Comparison of ENCODE assay signal across 14 cellular contexts in the genomic region with DNA sequence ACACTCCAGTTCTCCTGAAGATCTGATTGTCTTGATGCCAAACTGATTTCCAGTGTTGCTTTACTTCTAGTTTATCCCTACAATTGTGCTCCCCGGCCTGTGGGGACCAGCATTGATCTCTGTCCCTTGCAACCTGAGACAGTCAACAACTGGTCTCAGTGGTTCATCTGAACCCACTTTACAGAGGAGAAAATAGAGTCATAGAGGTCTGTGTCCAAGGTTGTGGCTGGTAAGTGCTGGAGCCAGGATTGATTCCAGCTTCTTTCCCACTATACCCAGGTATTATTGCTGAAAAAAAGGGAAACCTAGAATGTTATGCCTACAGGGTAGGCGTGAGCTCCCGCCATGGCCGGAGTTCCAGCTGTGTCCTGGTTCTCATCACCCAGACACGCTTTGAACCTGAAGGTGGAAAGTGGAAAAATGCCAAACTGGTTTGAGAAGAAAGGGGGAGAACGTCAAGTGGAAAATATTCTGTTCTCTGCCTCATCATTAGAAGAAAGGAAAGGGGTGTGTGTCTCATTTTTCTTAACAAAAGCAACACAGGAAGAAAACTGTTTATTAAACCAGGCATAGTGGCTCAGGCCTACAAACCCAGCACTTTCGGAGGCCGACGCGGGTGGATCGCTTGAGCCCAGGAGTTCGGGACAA.
DNase-seq lines count a peak whose midpoint lies in the region; ATAC-seq and TF ChIP-seq lines count a peak whose summit lies in the region.
"Had no signal": no experiment of that assay in that cellular context is flagged by ENCODE, and none has a peak within 500 bp of the region (broad histone marks: within the 10 kb centered on the region; RNA-seq: fewer than 3 reads in every experiment).

No MANE protein-coding gene starts in this region.

- peak overlapping the region; percentile 50 for H3K27ac ChIP-seq in left ventricle myocardium inferior (replicated peaks)
- peak overlapping the region; percentile 49 for H3K27ac ChIP-seq in upper lobe of right lung

- H3K9me3 ChIP-seq in left ventricle myocardium inferior (replicated peaks) (no peaks in the 10 kb centered on the region), upper lobe of right lung (no peaks in the 10 kb centered on the region)

- ATAC-seq in activated naive CD8-positive, alpha-beta T cell treated with anti-CD3 and anti-CD28 coated beads, Interleukin-2, amount 50 U/mL, for 24 hours, result no peak
- ATAC-seq in upper lobe of right lung (no peak), esophagus mucosa (no peak), left colon (no peak)
- no peak for ATAC-seq in stimulated activated naive B cell treated with anti-CD40 and anti-IgM and Interleukin-4, amounts not matched to agents 10 μg/mL and 1 μg/mL and 100 μg/mL, for 72 hours (replicated peaks)

- H3K9me3 Mint-ChIP-seq in activated naive CD8-positive, alpha-beta T cell treated with anti-CD3 and anti-CD28 coated beads, Interleukin-2, amount 50 U/mL, for 24 hours, result no peaks in the 10 kb centered on the region
- H3K9me3 Mint-ChIP-seq in stimulated activated naive B cell treated with anti-CD40 and anti-IgM and Interleukin-4, amounts not matched to agents 10 μg/mL and 1 μg/mL and 100 μg/mL, for 72 hours, result no peaks in the 10 kb centered on the region

- intact Hi-C loops in left ventricle myocardium inferior (cut with micrococcal nuclease), result no loop called here
- intact Hi-C loops in cardiac septum (cut with DNase I), result no loop called here
- intact Hi-C loops in upper lobe of right lung (cut with DNase I), result no loop called here
- intact Hi-C loops in left colon (cut with DNase I, micrococcal nuclease), result no loop called here

- H3K4me1 Mint-ChIP-seq in activated naive CD8-positive, alpha-beta T cell treated with anti-CD3 and anti-CD28 coated beads, Interleukin-2, amount 50 U/mL, for 24 hours, result peaks cover 34% of the 10 kb centered on the region
- peaks cover 15 to 24% of the 10 kb centered on the region in 2 donors for H3K4me1 Mint-ChIP-seq in stimulated activated naive B cell treated with anti-CD40 and anti-IgM and Interleukin-4, amounts not matched to agents 10 μg/mL and 1 μg/mL and 100 μg/mL, for 72 hours

- H3K36me3 ChIP-seq in left ventricle myocardium inferior, result no peaks in the 10 kb centered on the region
- H3K36me3 ChIP-seq in upper lobe of right lung, result no peaks in the 10 kb centered on the region

- H3K4me3 ChIP-seq in left ventricle myocardium inferior, result no peak overlapping the region
- H3K4me3 ChIP-seq in upper lobe of right lung, result no peak overlapping the region

- no peaks in the 10 kb centered on the region for H3K27me3 ChIP-seq in left ventricle myocardium inferior (ENCODE audit: low read depth)
- no peaks in the 10 kb centered on the region for H3K27me3 ChIP-seq in upper lobe of right lung

- peak overlapping the region; percentile 35 for H3K4me3 Mint-ChIP-seq in activated naive CD8-positive, alpha-beta T cell treated with anti-CD3 and anti-CD28 coated beads, Interleukin-2, amount 50 U/mL, for 24 hours
- H3K4me3 Mint-ChIP-seq in stimulated activated naive B cell treated with anti-CD40 and anti-IgM and Interleukin-4, amounts not matched to agents 10 μg/mL and 1 μg/mL and 100 μg/mL, for 72 hours, result no peak overlapping the region

- peak overlapping the region; percentile 80 for H3K27ac Mint-ChIP-seq in activated naive CD8-positive, alpha-beta T cell treated with anti-CD3 and anti-CD28 coated beads, Interleukin-2, amount 50 U/mL, for 24 hours
- no peak overlapping the region for H3K27ac Mint-ChIP-seq in stimulated activated naive B cell treated with anti-CD40 and anti-IgM and Interleukin-4, amounts not matched to agents 10 μg/mL and 1 μg/mL and 100 μg/mL, for 72 hours

- TF ChIP-seq CTCF in left ventricle myocardium inferior (IDR thresholded peaks at IDR 0.05; ENCODE audit: borderline replicate concordance) (no peak), upper lobe of right lung (IDR thresholded peaks at IDR 0.05) (no peak)

- H3K4me1 ChIP-seq in left ventricle myocardium inferior (peaks cover 14% of the 10 kb centered on the region), upper lobe of right lung (peaks cover 4% of the 10 kb centered on the region)

- no peaks in the 10 kb centered on the region for H3K27me3 Mint-ChIP-seq in activated naive CD8-positive, alpha-beta T cell treated with anti-CD3 and anti-CD28 coated beads, Interleukin-2, amount 50 U/mL, for 24 hours
- H3K27me3 Mint-ChIP-seq in stimulated activated naive B cell treated with anti-CD40 and anti-IgM and Interleukin-4, amounts not matched to agents 10 μg/mL and 1 μg/mL and 100 μg/mL, for 72 hours, result peaks cover 0 to 4% of the 10 kb centered on the region in 2 donors
- H3K27me3 Mint-ChIP-seq: B cell had no signal

- DNase-seq in left ventricle myocardium inferior (no peak), cardiac septum (ENCODE audit: low spot score) (no peak), lung microvascular endothelial cell (ENCODE audit: low read depth in 2 of 2) (peak; percentile 66 to 80), upper lobe of right lung (no peak), left colon (no peak)
- no peak for DNase-seq in activated naive CD8-positive, alpha-beta T cell treated with anti-CD3 and anti-CD28 coated beads, Interleukin-2, amount 50 U/mL, for 24 hours
- no peak for DNase-seq in stimulated activated naive B cell treated with anti-CD40 and anti-IgM and Interleukin-4, amounts not matched to agents 10 μg/mL and 1 μg/mL and 100 μg/mL, for 72 hours
- DNase-seq: KG1, mesenchymal stem cell, NCI-H1694, NCI-H69, RPMI8226 had no signal

- H3K36me3 Mint-ChIP-seq in activated naive CD8-positive, alpha-beta T cell treated with anti-CD3 and anti-CD28 coated beads, Interleukin-2, amount 50 U/mL, for 24 hours (ENCODE audit: low read depth), result no peaks in the 10 kb centered on the region
- no peaks in the 10 kb centered on the region for H3K36me3 Mint-ChIP-seq in stimulated activated naive B cell treated with anti-CD40 and anti-IgM and Interleukin-4, amounts not matched to agents 10 μg/mL and 1 μg/mL and 100 μg/mL, for 72 hours

Comparison
In these comparisons a context has a peak if more than half of its experiments do, and no peak if none do; other contexts are left out.
1. DNase-seq: peak in lung microvascular endothelial cell (2 of 2); none in left ventricle myocardium inferior (single experiment), cardiac septum (single experiment), activated naive CD8-positive, alpha-beta T cell treated with anti-CD3 and anti-CD28 coated beads, Interleukin-2, amount 50 U/mL, for 24 hours (single experiment), upper lobe of right lung (single experiment), stimulated activated naive B cell treated with anti-CD40 and anti-IgM and Interleukin-4, amounts not matched to agents 10 μg/mL and 1 μg/mL and 100 μg/mL, for 72 hours (single experiment) and left colon (0 of 2).